ENCODE assay signal across 16 cellular contexts in genomic region chr16:81517150-81517499, GRCh38.
A peak's percentile ranks its signal among the peaks of the same experiment; 100 is the strongest.
DNase-seq lines count a peak whose midpoint lies in the region; ATAC-seq and TF ChIP-seq lines count a peak whose summit lies in the region.
"Had no signal": no experiment of that assay in that cellular context is flagged by ENCODE, and none has a peak within 500 bp of the region (broad histone marks: within the 10 kb centered on the region; RNA-seq: fewer than 3 reads in every experiment).

No MANE protein-coding gene starts in this region.

- H3K4me3 ChIP-seq in GM23248: peak overlapping the region; percentile 18; the same call in 1 of the 2 replicates
- H3K4me3 ChIP-seq in RWPE2 (ENCODE audit: severe bottlenecking): no peak overlapping the region

- no peaks in the 10 kb centered on the region for H3K9me3 Mint-ChIP-seq in stimulated activated memory B cell treated with anti-CD40 and anti-IgM and Interleukin-4, amounts not matched to agents 10 μg/mL and 1 μg/mL and 100 μg/mL, for 72 hours
- H3K9me3 Mint-ChIP-seq in Calu3 (ENCODE audit: low read depth, unreplicated experiment): no peaks in the 10 kb centered on the region

- H3K4me2 ChIP-seq in GM23248 (ENCODE audit: unreplicated experiment): peak overlapping the region; percentile 66
- H3K4me2 ChIP-seq: KMS-11 had no signal

- DNase-seq in GM23248 (no peak), RWPE2 (ENCODE audit: low spot score) (no peak), foreskin keratinocyte (no peak), Calu3 (no peak), posterior vena cava (ENCODE audit: low spot score) (no peak)
- DNase-seq: ACHN, AML-193, COR-L47, NCI-H1436, NCI-H2029 treated with DMSO at 0.1 percent for 48 hours, NCI-H510A, NCI-H774 had no signal

- no peaks in the 10 kb centered on the region for H3K36me3 ChIP-seq in GM23248 (ENCODE audit: low read depth)
- peaks cover 37% of the 10 kb centered on the region for H3K36me3 ChIP-seq in RWPE2 (ENCODE audit: low read depth)

- no peaks in the 10 kb centered on the region for H3K9me3 ChIP-seq in GM23248 (ENCODE audit: low read depth)
- H3K9me3 ChIP-seq in RWPE2 (ENCODE audit: severe bottlenecking): no peaks in the 10 kb centered on the region

- no peaks in the 10 kb centered on the region for H3K27me3 Mint-ChIP-seq in stimulated activated memory B cell treated with anti-CD40 and anti-IgM and Interleukin-4, amounts not matched to agents 10 μg/mL and 1 μg/mL and 100 μg/mL, for 72 hours
- H3K27me3 Mint-ChIP-seq in Calu3 (ENCODE audit: unreplicated experiment): no peaks in the 10 kb centered on the region

- no peak for TF ChIP-seq CTCF in RWPE2 (IDR thresholded peaks at IDR 0.05; ENCODE audit: poor library complexity, severe bottlenecking)
- TF ChIP-seq CTCF in foreskin keratinocyte (conservative IDR thresholded peaks at IDR 0.05): no peak
- no peak for TF ChIP-seq CTCF in Calu3 (IDR thresholded peaks at IDR 0.05; ENCODE audit: unreplicated experiment)

- 82 to 96% methylated on average over 4 of the region's 4 CpGs for WGBS in GM23248 (ENCODE audit: low coverage in 1 of 2, low lambda C conversion rate in 2 of 2, missing lambda C conversion rate in 2 of 2), 2 experiments

- H3K27ac Mint-ChIP-seq in stimulated activated memory B cell treated with anti-CD40 and anti-IgM and Interleukin-4, amounts not matched to agents 10 μg/mL and 1 μg/mL and 100 μg/mL, for 72 hours: peak overlapping the region; percentile 47
- H3K27ac Mint-ChIP-seq in Calu3 (ENCODE audit: unreplicated experiment): no peak overlapping the region

- no peak overlapping the region for H2AFZ ChIP-seq in GM23248

- no peak overlapping the region for H3K4me3 Mint-ChIP-seq in stimulated activated memory B cell treated with anti-CD40 and anti-IgM and Interleukin-4, amounts not matched to agents 10 μg/mL and 1 μg/mL and 100 μg/mL, for 72 hours
- H3K4me3 Mint-ChIP-seq in Calu3 (ENCODE audit: low read depth, unreplicated experiment): no peak overlapping the region
- H3K4me3 Mint-ChIP-seq: CD14-positive monocyte had no signal

- H3K9ac ChIP-seq in GM23248: no peak overlapping the region
- H3K9ac ChIP-seq: KMS-11 had no signal

- peaks cover 25% of the 10 kb centered on the region for H3K4me1 ChIP-seq in GM23248 (ENCODE audit: insufficient read depth)
- peaks cover 46% of the 10 kb centered on the region for H3K4me1 ChIP-seq in RWPE2 (ENCODE audit: insufficient read depth, poor library complexity, severe bottlenecking)
- peaks cover 15% of the 10 kb centered on the region for H3K4me1 ChIP-seq in foreskin keratinocyte

- no peaks in the 10 kb centered on the region; the same call in 1 of the 2 replicates for H4K20me1 ChIP-seq in GM23248 (ENCODE audit: insufficient read depth)

- H3F3A ChIP-seq in GM23248 (ENCODE audit: insufficient read depth): 0 out of 2 replicates have a peak, but pooled peaks cover 2% of the 10 kb centered on the region

- H3K36me3 Mint-ChIP-seq in stimulated activated memory B cell treated with anti-CD40 and anti-IgM and Interleukin-4, amounts not matched to agents 10 μg/mL and 1 μg/mL and 100 μg/mL, for 72 hours: peaks cover 10% of the 10 kb centered on the region
- peaks cover 28% of the 10 kb centered on the region for H3K36me3 Mint-ChIP-seq in Calu3 (ENCODE audit: insufficient read depth, unreplicated experiment)

- peak overlapping the region; percentile 35; the same call in 1 of the 2 replicates for H3K27ac ChIP-seq in GM23248
- H3K27ac ChIP-seq in RWPE2 (ENCODE audit: poor library complexity, severe bottlenecking): peak overlapping the region; percentile 98
- peak overlapping the region; percentile 29 for H3K27ac ChIP-seq in foreskin keratinocyte
- H3K27ac ChIP-seq: KMS-11 had no signal

- H3K27me3 ChIP-seq in GM23248 (replicated peaks; ENCODE audit: insufficient read depth) (no peaks in the 10 kb centered on the region), RWPE2 (ENCODE audit: insufficient read depth, poor library complexity, severe bottlenecking) (no peaks in the 10 kb centered on the region), foreskin keratinocyte (no peaks in the 10 kb centered on the region)

- CTCF ChIA-PET in Calu3 (lab: Charles Lee): no interaction called here

- ATAC-seq in RWPE2 (ENCODE audit: low read depth) (no peak), foreskin keratinocyte (no peak), HG02642 (IDR thresholded peaks at IDR 0.05; ENCODE audit: poor library complexity, unreplicated experiment) (no peak)
- no peak for ATAC-seq in stimulated activated memory B cell treated with anti-CD40 and anti-IgM and Interleukin-4, amounts not matched to agents 10 μg/mL and 1 μg/mL and 100 μg/mL, for 72 hours

- H3K79me2 ChIP-seq in GM23248 (ENCODE audit: insufficient read depth): peaks cover 87% of the 10 kb centered on the region

- intact Hi-C loops in Calu3 (cut with micrococcal nuclease; ENCODE audit: unreplicated experiment): no loop called here
- intact Hi-C loops in posterior vena cava (cut with DNase I): no loop called here

- H3K9me2 ChIP-seq in GM23248 (ENCODE audit: insufficient read depth): no peaks in the 10 kb centered on the region

- no TSS peak for BruUV-seq in Calu3 (replicated peaks; lab: Mats Ljungman, UMichigan)

- in situ Hi-C loops in GM23248 (cut with MboI): no loop called here

- H3K4me1 Mint-ChIP-seq in stimulated activated memory B cell treated with anti-CD40 and anti-IgM and Interleukin-4, amounts not matched to agents 10 μg/mL and 1 μg/mL and 100 μg/mL, for 72 hours: peaks cover 69% of the 10 kb centered on the region
- H3K4me1 Mint-ChIP-seq in Calu3 (ENCODE audit: low read depth, unreplicated experiment): peaks cover 54% of the 10 kb centered on the region

Comparison
In these comparisons a context has a peak if more than half of its experiments do, and no peak if none do; other contexts are left out.
1. H3K27ac ChIP-seq: peak in every context shown above with its lines; median percentile 98 in RWPE2; 35 in GM23248; 29 in foreskin keratinocyte.